Comparison of ENCODE assay signal across 21 cellular contexts in genomic region chr1:233042834-233043233, GRCh38.
"Had no signal": no experiment of that assay in that cellular context is flagged by ENCODE, and none has a peak within 500 bp of the region (broad histone marks: within the 10 kb centered on the region; RNA-seq: fewer than 3 reads in every experiment).

No MANE protein-coding gene starts in this region.

- H3K27me3 Mint-ChIP-seq: activated CD4-positive, alpha-beta T cell treated with anti-CD3 and anti-CD28 coated beads, Interleukin-2, amount 10 ng/mL, durations not matched to agents 7 days and 5 days; activated CD8-positive, alpha-beta memory T cell treated with anti-CD3 and anti-CD28 coated beads, Interleukin-2, amount 10 ng/mL, durations not matched to agents 7 days and 5 days; activated CD8-positive, alpha-beta T cell treated with anti-CD3 and anti-CD28 coated beads for 36 hours; brain; stimulated activated memory B cell treated with anti-CD40 and anti-IgM and Interleukin-4, amounts not matched to agents 10 μg/mL and 1 μg/mL and 100 μg/mL, for 72 hours had no signal

- H3K27ac Mint-ChIP-seq: activated CD4-positive, alpha-beta T cell treated with anti-CD3 and anti-CD28 coated beads, Interleukin-2, amount 10 ng/mL, durations not matched to agents 7 days and 5 days; activated CD8-positive, alpha-beta memory T cell treated with anti-CD3 and anti-CD28 coated beads, Interleukin-2, amount 10 ng/mL, durations not matched to agents 7 days and 5 days; activated CD8-positive, alpha-beta T cell treated with anti-CD3 and anti-CD28 coated beads for 36 hours; activated naive CD4-positive, alpha-beta T cell treated with anti-CD3 and anti-CD28 coated beads, Interleukin-2, amount 50 U/mL, for 72 hours; activated T-helper 1 cell treated with anti-CD3 and anti-CD28 coated beads, Interleukin-12 subunit alpha, Interleukin-12 subunit beta, Interleukin-2, Interleukin-4 antibody, amounts not matched to agents 30 ng/mL and 10 ng/mL and 1 ng/mL, durations not matched to agents 14 hours and 24 hours and 36 hours; brain; natural killer cell; progenitor cell of endocrine pancreas; stimulated activated memory B cell treated with anti-CD40 and anti-IgM and Interleukin-4, amounts not matched to agents 10 μg/mL and 1 μg/mL and 100 μg/mL, for 72 hours had no signal

- H3K9me3 Mint-ChIP-seq: activated CD8-positive, alpha-beta T cell treated with anti-CD3 and anti-CD28 coated beads for 36 hours; activated naive CD4-positive, alpha-beta T cell treated with anti-CD3 and anti-CD28 coated beads, Interleukin-2, amount 50 U/mL, for 72 hours; stimulated activated memory B cell treated with anti-CD40 and anti-IgM and Interleukin-4, amounts not matched to agents 10 μg/mL and 1 μg/mL and 100 μg/mL, for 72 hours had no signal

- H3K4me1 Mint-ChIP-seq: activated CD4-positive, alpha-beta T cell treated with anti-CD3 and anti-CD28 coated beads, Interleukin-2, amount 10 ng/mL, durations not matched to agents 7 days and 5 days; activated CD8-positive, alpha-beta memory T cell treated with anti-CD3 and anti-CD28 coated beads, Interleukin-2, amount 10 ng/mL, durations not matched to agents 7 days and 5 days; natural killer cell; stimulated activated memory B cell treated with anti-CD40 and anti-IgM and Interleukin-4, amounts not matched to agents 10 μg/mL and 1 μg/mL and 100 μg/mL, for 72 hours had no signal

- H3K4me3 Mint-ChIP-seq: activated CD4-positive, alpha-beta T cell treated with anti-CD3 and anti-CD28 coated beads, Interleukin-2, amount 10 ng/mL, durations not matched to agents 7 days and 5 days; activated CD8-positive, alpha-beta memory T cell treated with anti-CD3 and anti-CD28 coated beads, Interleukin-2, amount 10 ng/mL, durations not matched to agents 7 days and 5 days; activated CD8-positive, alpha-beta T cell treated with anti-CD3 and anti-CD28 coated beads for 36 hours; activated T-helper 1 cell treated with anti-CD3 and anti-CD28 coated beads, Interleukin-12 subunit alpha, Interleukin-12 subunit beta, Interleukin-2, Interleukin-4 antibody, amounts not matched to agents 30 ng/mL and 10 ng/mL and 1 ng/mL, durations not matched to agents 14 hours and 24 hours and 36 hours; brain; natural killer cell; stimulated activated memory B cell treated with anti-CD40 and anti-IgM and Interleukin-4, amounts not matched to agents 10 μg/mL and 1 μg/mL and 100 μg/mL, for 72 hours had no signal

- H3K36me3 Mint-ChIP-seq: natural killer cell had no signal

- ATAC-seq: activated CD8-positive, alpha-beta memory T cell treated with anti-CD3 and anti-CD28 coated beads, Interleukin-2, amount 10 ng/mL, durations not matched to agents 7 days and 5 days; activated CD8-positive, alpha-beta T cell treated with anti-CD3 and anti-CD28 coated beads for 36 hours; activated naive CD4-positive, alpha-beta T cell treated with anti-CD3 and anti-CD28 coated beads, Interleukin-2, amount 50 U/mL, for 72 hours; heart left ventricle; left ventricle myocardium superior; natural killer cell; stimulated activated memory B cell treated with anti-CD40 and anti-IgM and Interleukin-4, amounts not matched to agents 10 μg/mL and 1 μg/mL and 100 μg/mL, for 72 hours had no signal

- DNase-seq: activated CD4-positive, alpha-beta T cell treated with anti-CD3 and anti-CD28 coated beads, Interleukin-2, amount 10 ng/mL, durations not matched to agents 7 days and 5 days; activated CD4-positive, CD25-positive, alpha-beta regulatory T cell treated with anti-CD3 and anti-CD28 coated beads, Interleukin-2, amount 50 U/mL, for 72 hours; activated CD8-positive, alpha-beta memory T cell treated with anti-CD3 and anti-CD28 coated beads, Interleukin-2, amount 10 ng/mL, durations not matched to agents 7 days and 5 days; activated CD8-positive, alpha-beta T cell treated with anti-CD3 and anti-CD28 coated beads for 36 hours; activated gamma-delta T cell treated with Interleukin-2 at 50 U/mL for 16 hours; aorta; heart left ventricle; left ventricle myocardium superior; mammary epithelial cell; midbrain; natural killer cell; retina; sigmoid colon; stimulated activated CD4-positive, alpha-beta T cell treated with anti-CD3 and anti-CD28 coated beads, Interleukin-15, amount 100 ng/mL, for 24 hours; stomach; WERI-Rb-1 had no signal
